ENCODE assay signal across 14 cellular contexts in the genomic region with DNA sequence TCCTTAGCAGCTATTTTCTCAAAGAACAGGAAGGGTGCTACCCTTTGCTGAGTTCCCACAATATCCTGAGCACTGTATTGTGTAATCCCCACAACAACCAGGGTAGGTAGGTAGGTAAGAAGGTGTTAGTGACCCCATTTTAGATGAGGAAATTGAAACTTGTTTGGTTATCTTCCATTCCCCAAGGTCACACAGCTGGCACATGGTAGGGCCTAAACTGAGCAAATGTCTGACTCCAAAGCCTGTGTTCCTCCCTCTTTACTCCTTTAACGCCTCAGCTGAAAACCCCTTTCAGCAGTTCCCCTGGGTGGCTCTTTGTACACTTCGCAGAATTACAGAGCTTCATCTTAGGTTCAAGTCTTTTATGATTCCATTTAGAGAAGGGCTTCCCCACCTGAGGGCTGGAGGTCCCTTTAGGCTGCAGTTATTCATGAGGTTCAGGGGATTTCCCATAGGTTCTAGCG. TPM values are rescaled to one million over a fixed set of nuclear protein-coding genes. Genes with fewer than 3 reads are reported as not detected.
DNase-seq lines count a peak whose midpoint lies in the region; ATAC-seq and TF ChIP-seq lines count a peak whose summit lies in the region.
"Had no signal": no experiment of that assay in that cellular context is flagged by ENCODE, and none has a peak within 500 bp of the region (broad histone marks: within the 10 kb centered on the region; RNA-seq: fewer than 3 reads in every experiment).

No MANE protein-coding gene starts in this region.

- H3K4me3 ChIP-seq in OCI-LY1 (ENCODE audit: low read depth, low read length, poor library complexity, severe bottlenecking): no peak overlapping the region
- H3K4me3 ChIP-seq in thyroid gland (replicated peaks in 1 of 3): no peak overlapping the region
- H3K4me3 ChIP-seq: lower lobe of right lung had no signal

- H3K9me2 ChIP-seq in OCI-LY1 (ENCODE audit: low read depth, low read length): no peaks in the 10 kb centered on the region

- H3K4me2 ChIP-seq in OCI-LY1 (ENCODE audit: low read length): no peak overlapping the region; the same call in 1 of the 2 replicates

- H2AFZ ChIP-seq in OCI-LY1 (ENCODE audit: low read length): peak overlapping the region; percentile 75; the same call in 1 of the 2 replicates

- H3K27ac ChIP-seq in OCI-LY1 (ENCODE audit: low read depth, low read length, poor library complexity, severe bottlenecking) (no peak overlapping the region), thyroid gland (no peak overlapping the region)
- H3K27ac ChIP-seq: lower lobe of right lung had no signal

- no peak for TF ChIP-seq POLR2A in thyroid gland (IDR thresholded peaks at IDR 0.05)

- H3K9ac ChIP-seq in OCI-LY1 (ENCODE audit: low read length): no peak overlapping the region

- H4K20me1 ChIP-seq in OCI-LY1 (ENCODE audit: insufficient read depth, low read length): no peaks in the 10 kb centered on the region

- H3K9me3 ChIP-seq in OCI-LY1 (ENCODE audit: low read length) (no peaks in the 10 kb centered on the region), thyroid gland (no peaks in the 10 kb centered on the region)
- H3K9me3 ChIP-seq: lower lobe of right lung had no signal

- H3K36me3 ChIP-seq in OCI-LY1 (ENCODE audit: insufficient read depth, low read length) (no peaks in the 10 kb centered on the region), thyroid gland (no peaks in the 10 kb centered on the region)
- H3K36me3 ChIP-seq: lower lobe of right lung had no signal

- H3K27me3 Mint-ChIP-seq in stimulated activated naive B cell treated with anti-CD40 and anti-IgM and Interleukin-4, amounts not matched to agents 10 μg/mL and 1 μg/mL and 100 μg/mL, for 72 hours: peaks cover 19 to 20% of the 10 kb centered on the region in 2 donors

- no peaks in the 10 kb centered on the region for H3K79me2 ChIP-seq in OCI-LY1 (ENCODE audit: insufficient read depth, low read length)

- no peaks in the 10 kb centered on the region for H3K9me3 Mint-ChIP-seq in stimulated activated naive B cell treated with anti-CD40 and anti-IgM and Interleukin-4, amounts not matched to agents 10 μg/mL and 1 μg/mL and 100 μg/mL, for 72 hours

- no peak overlapping the region for H3K4me3 Mint-ChIP-seq in stimulated activated naive B cell treated with anti-CD40 and anti-IgM and Interleukin-4, amounts not matched to agents 10 μg/mL and 1 μg/mL and 100 μg/mL, for 72 hours

- no peak overlapping the region for H3K27ac Mint-ChIP-seq in stimulated activated naive B cell treated with anti-CD40 and anti-IgM and Interleukin-4, amounts not matched to agents 10 μg/mL and 1 μg/mL and 100 μg/mL, for 72 hours

- H3K4me1 ChIP-seq in OCI-LY1 (ENCODE audit: insufficient read depth, low read length, severe bottlenecking) (peaks cover 8% of the 10 kb centered on the region), thyroid gland (no peaks in the 10 kb centered on the region)
- H3K4me1 ChIP-seq: lower lobe of right lung had no signal

- peaks cover 5 to 9% of the 10 kb centered on the region in 2 donors for H3K4me1 Mint-ChIP-seq in stimulated activated naive B cell treated with anti-CD40 and anti-IgM and Interleukin-4, amounts not matched to agents 10 μg/mL and 1 μg/mL and 100 μg/mL, for 72 hours

- H3K36me3 Mint-ChIP-seq in stimulated activated naive B cell treated with anti-CD40 and anti-IgM and Interleukin-4, amounts not matched to agents 10 μg/mL and 1 μg/mL and 100 μg/mL, for 72 hours: peaks cover 0 to 4% of the 10 kb centered on the region in 2 donors

- TF ChIP-seq CTCF in OCI-LY1 (IDR thresholded peaks at IDR 0.05; ENCODE audit: low read length) (no peak), thyroid gland (IDR thresholded peaks at IDR 0.05) (no peak)

- H3F3A ChIP-seq in OCI-LY1 (ENCODE audit: insufficient read depth, low read length): no peaks in the 10 kb centered on the region

- H3K27me3 ChIP-seq in OCI-LY1 (ENCODE audit: insufficient read depth, low read length): no peaks in the 10 kb centered on the region
- H3K27me3 ChIP-seq in thyroid gland: no peaks in the 10 kb centered on the region

- 94% methylated on average over 3 of the region's 3 CpGs for WGBS in thyroid gland, 2 donors

- ATAC-seq in stimulated activated naive B cell treated with anti-CD40 and anti-IgM and Interleukin-4, amounts not matched to agents 10 μg/mL and 1 μg/mL and 100 μg/mL, for 72 hours (replicated peaks): peak; percentile 81 to 89
- ATAC-seq: lower lobe of right lung had no signal

- DNase-seq in activated T-cell treated with anti-CD3 and anti-CD28 coated beads, Interleukin-2, amount 50 U/mL, for 1 hour: peak; percentile 38
- DNase-seq in activated T-cell treated with anti-CD3 and anti-CD28 coated beads for 4 hours (no peak), thyroid gland (no peak), NCI-H82 (lab: John Stamatoyannopoulos, UW) (no peak), foreskin melanocyte (no peak)
- peak; percentile 80 for DNase-seq in central memory CD4-positive, alpha-beta T cell
- DNase-seq in stimulated activated naive B cell treated with anti-CD40 and anti-IgM and Interleukin-4, amounts not matched to agents 10 μg/mL and 1 μg/mL and 100 μg/mL, for 72 hours: peak; percentile 24
- DNase-seq: activated CD4-positive, alpha-beta T cell treated with anti-CD3 and anti-CD28 coated beads for 48 hours; DMS153; lower lobe of right lung; NCI-H1930; NCI-H748 treated with DMSO at 0.1 percent for 48 hours; RPMI8226 had no signal

- intact Hi-C loops in thyroid gland (cut with DNase I): no loop called here

RNA-seq across cellular contexts. Expression of gene RIC8B, which starts 26.5 kb away (rescaled TPM):
- 10 to 100 TPM; 32.5 to 49.8 (median 41.6) TPM for total RNA-seq in thyroid gland

Comparison
In these comparisons a context has a peak if more than half of its experiments do, and no peak if none do; other contexts are left out.
1. DNase-seq: peak in activated T-cell treated with anti-CD3 and anti-CD28 coated beads, Interleukin-2, amount 50 U/mL, for 1 hour (single experiment), central memory CD4-positive, alpha-beta T cell (single experiment) and stimulated activated naive B cell treated with anti-CD40 and anti-IgM and Interleukin-4, amounts not matched to agents 10 μg/mL and 1 μg/mL and 100 μg/mL, for 72 hours (single experiment); none in activated T-cell treated with anti-CD3 and anti-CD28 coated beads for 4 hours (single experiment), thyroid gland (0 of 2), NCI-H82 (single experiment) and foreskin melanocyte (single experiment).